ENCODE assay signal across 15 cellular contexts in genomic region chrX:114717921-114718320, GRCh38.
A peak's percentile ranks its signal among the peaks of the same experiment; 100 is the strongest.
DNase-seq lines count a peak whose midpoint lies in the region; ATAC-seq and TF ChIP-seq lines count a peak whose summit lies in the region.
"Had no signal": no experiment of that assay in that cellular context is flagged by ENCODE, and none has a peak within 500 bp of the region (broad histone marks: within the 10 kb centered on the region; RNA-seq: fewer than 3 reads in every experiment).

No MANE protein-coding gene starts in this region.

- TF ChIP-seq CTCF in GM12864 (IDR thresholded peaks at IDR 0.05; ENCODE audit: low read depth, low read length, missing control alignments), result peak; percentile 55
- peak; percentile 61 for TF ChIP-seq CTCF in chondrocyte (IDR thresholded peaks at IDR 0.05)
- TF ChIP-seq CTCF in neural cell (IDR thresholded peaks at IDR 0.05; ENCODE audit: poor library complexity, severe bottlenecking), result peak; percentile 17

- no peak overlapping the region for H2BK5ac ChIP-seq in mesenchymal stem cell (ENCODE audit: low read depth, low read length, poor library complexity, severe bottlenecking)

- H3K27ac Mint-ChIP-seq in chondrocyte (ENCODE audit: unreplicated experiment), result no peak overlapping the region
- no peak overlapping the region for H3K27ac Mint-ChIP-seq in CD8-positive, alpha-beta memory T cell
- H3K27ac Mint-ChIP-seq: activated naive CD4-positive, alpha-beta T cell treated with anti-CD3 and anti-CD28 coated beads, Interleukin-2, amount 10 ng/mL, durations not matched to agents 7 days and 5 days had no signal

- H3K9ac ChIP-seq in neural cell (ENCODE audit: low read length), result no peak overlapping the region
- H3K9ac ChIP-seq in mesenchymal stem cell (ENCODE audit: low read length), result no peak overlapping the region

- no peaks in the 10 kb centered on the region for H3K27me3 ChIP-seq in neural cell (ENCODE audit: insufficient read depth, low read depth, low read length)
- H3K27me3 ChIP-seq in mesenchymal stem cell (ENCODE audit: control insufficient read depth in 1 of 2, insufficient read depth in 1 of 2, low read length in 2 of 2), result no peaks in the 10 kb centered on the region
- H3K27me3 ChIP-seq in CD8-positive, alpha-beta memory T cell (ENCODE audit: insufficient read depth, low read length, poor library complexity, severe bottlenecking), result no peaks in the 10 kb centered on the region
- H3K27me3 ChIP-seq: upper lobe of right lung had no signal

- H3K36me3 ChIP-seq in neural cell (ENCODE audit: insufficient read depth, low read length), result no peaks in the 10 kb centered on the region
- H3K36me3 ChIP-seq in mesenchymal stem cell (ENCODE audit: control insufficient read depth in 1 of 2, insufficient read depth in 2 of 2, low read depth in 1 of 2, low read length in 2 of 2), result no peaks in the 10 kb centered on the region
- no peaks in the 10 kb centered on the region for H3K36me3 ChIP-seq in CD8-positive, alpha-beta memory T cell (ENCODE audit: insufficient read depth, low read length)
- H3K36me3 ChIP-seq: upper lobe of right lung had no signal

- CTCF ChIA-PET in CD8-positive, alpha-beta memory T cell (lab: Charles Lee), result no interaction called here

- DNase-seq in GM12864 (ENCODE audit: low read depth), result no peak
- no peak for DNase-seq in chondrocyte (ENCODE audit: low spot score)
- no peak for DNase-seq in Right ventricle myocardium inferior (ENCODE audit: missing footprints)
- DNase-seq in mesenchymal stem cell, result no peak
- no peak for DNase-seq in CD8-positive, alpha-beta memory T cell
- no peak for DNase-seq in NCI-H446 (lab: John Stamatoyannopoulos, UW)
- DNase-seq: activated CD4-positive, alpha-beta T cell treated with anti-CD3 and anti-CD28 coated beads for 48 hours; activated naive CD4-positive, alpha-beta T cell treated with anti-CD3 and anti-CD28 coated beads, Interleukin-2, amount 10 ng/mL, durations not matched to agents 7 days and 5 days; glutamatergic neuron; Kasumi-1; NCI-H345; upper lobe of right lung had no signal

- no peaks in the 10 kb centered on the region for H3K4me1 ChIP-seq in mesenchymal stem cell (ENCODE audit: control insufficient read depth, insufficient read depth, low read depth, low read length)
- no peaks in the 10 kb centered on the region for H3K4me1 ChIP-seq in CD8-positive, alpha-beta memory T cell (ENCODE audit: insufficient read depth, low read length)
- H3K4me1 ChIP-seq: upper lobe of right lung had no signal

- H3K9me3 Mint-ChIP-seq in chondrocyte (ENCODE audit: low read depth), result no peaks in the 10 kb centered on the region
- H3K9me3 Mint-ChIP-seq in CD8-positive, alpha-beta memory T cell, result peaks cover 0 to 2% (median 0%) of the 10 kb centered on the region in 5 donors

- no peak overlapping the region for H2BK15ac ChIP-seq in mesenchymal stem cell (ENCODE audit: low read depth, poor library complexity, severe bottlenecking)

- no peak overlapping the region for H2BK120ac ChIP-seq in mesenchymal stem cell (ENCODE audit: low read depth, low read length)

- H3K4me3 ChIP-seq in GM12864 (ENCODE audit: low read depth, low read length) (no peak overlapping the region), neural cell (ENCODE audit: low read length) (no peak overlapping the region), mesenchymal stem cell (ENCODE audit: insufficient read depth in 1 of 2, low read depth in 1 of 2, low read length in 2 of 2) (no peak overlapping the region)
- no peak overlapping the region for H3K4me3 ChIP-seq in CD8-positive, alpha-beta memory T cell (ENCODE audit: low read length)
- H3K4me3 ChIP-seq: mucosa of descending colon, upper lobe of right lung had no signal

- no peaks in the 10 kb centered on the region for H3K79me2 ChIP-seq in neural cell (replicated peaks; ENCODE audit: insufficient read depth, low read length)

- H4K20me1 ChIP-seq in neural cell (ENCODE audit: insufficient read depth), result no peaks in the 10 kb centered on the region

- peak; percentile 15; the same call in 1 of the 2 replicates for TF ChIP-seq RAD21 in Ishikawa (IDR thresholded peaks at IDR 0.05; ENCODE audit: low read depth)
- no peak for TF ChIP-seq RAD21 in neural cell (conservative IDR thresholded peaks at IDR 0.05)

- H3K27me3 Mint-ChIP-seq in chondrocyte (ENCODE audit: low read depth), result peaks cover 3% of the 10 kb centered on the region
- H3K27me3 Mint-ChIP-seq in CD8-positive, alpha-beta memory T cell, result peaks cover 0 to 4% of the 10 kb centered on the region in 2 donors
- H3K27me3 Mint-ChIP-seq: activated naive CD4-positive, alpha-beta T cell treated with anti-CD3 and anti-CD28 coated beads, Interleukin-2, amount 10 ng/mL, durations not matched to agents 7 days and 5 days had no signal

- no peaks in the 10 kb centered on the region for H3K9me2 ChIP-seq in neural cell (ENCODE audit: insufficient read depth, low read length)

- no peak overlapping the region for H3K4me3 Mint-ChIP-seq in chondrocyte (ENCODE audit: unreplicated experiment)
- no peak overlapping the region for H3K4me3 Mint-ChIP-seq in CD8-positive, alpha-beta memory T cell
- H3K4me3 Mint-ChIP-seq: activated naive CD4-positive, alpha-beta T cell treated with anti-CD3 and anti-CD28 coated beads, Interleukin-2, amount 10 ng/mL, durations not matched to agents 7 days and 5 days had no signal

- POLR2A ChIA-PET in CD8-positive, alpha-beta memory T cell (lab: Charles Lee), result no interaction called here

- H3K4me1 Mint-ChIP-seq in chondrocyte (ENCODE audit: low read depth), result no peaks in the 10 kb centered on the region
- no peaks in the 10 kb centered on the region for H3K4me1 Mint-ChIP-seq in CD8-positive, alpha-beta memory T cell
- H3K4me1 Mint-ChIP-seq: activated naive CD4-positive, alpha-beta T cell treated with anti-CD3 and anti-CD28 coated beads, Interleukin-2, amount 10 ng/mL, durations not matched to agents 7 days and 5 days had no signal

- no peak for ATAC-seq in Right ventricle myocardium inferior
- ATAC-seq: mucosa of descending colon, upper lobe of right lung had no signal

- no peak overlapping the region for H3K4ac ChIP-seq in mesenchymal stem cell (ENCODE audit: low read depth in 1 of 2, low read length in 2 of 2)

- H3K4me2 ChIP-seq in neural cell (ENCODE audit: low read length) (no peak overlapping the region), mesenchymal stem cell (ENCODE audit: low read length, poor library complexity, severe bottlenecking) (no peak overlapping the region)

- H2AFZ ChIP-seq in neural cell (ENCODE audit: low read depth, low read length) (no peak overlapping the region), mesenchymal stem cell (ENCODE audit: low read depth, low read length) (no peak overlapping the region)

- no peaks in the 10 kb centered on the region for H3F3A ChIP-seq in neural cell (ENCODE audit: insufficient read depth, low read length, poor library complexity, severe bottlenecking)

- no peak overlapping the region for H3K14ac ChIP-seq in mesenchymal stem cell (ENCODE audit: low read length in 2 of 2)

- H3K9me3 ChIP-seq in neural cell (ENCODE audit: low read length), result no peaks in the 10 kb centered on the region
- H3K9me3 ChIP-seq in mesenchymal stem cell (ENCODE audit: control insufficient read depth, low read length), result no peaks in the 10 kb centered on the region
- H3K9me3 ChIP-seq in CD8-positive, alpha-beta memory T cell (ENCODE audit: low read length), result no peaks in the 10 kb centered on the region
- H3K9me3 ChIP-seq: mucosa of descending colon, upper lobe of right lung had no signal

- no peak overlapping the region for H3K18ac ChIP-seq in mesenchymal stem cell (ENCODE audit: low read depth in 1 of 2, low read length in 2 of 2)

- TF ChIP-seq EP300 in Ishikawa (IDR thresholded peaks at IDR 0.05; ENCODE audit: borderline replicate concordance) (no peak), neural cell (conservative IDR thresholded peaks at IDR 0.05; ENCODE audit: poor library complexity, severe bottlenecking) (no peak)

- intact Hi-C loops in Right ventricle myocardium inferior (cut with DNase I), result no loop called here

- no peak overlapping the region for H2BK12ac ChIP-seq in mesenchymal stem cell (ENCODE audit: low read length in 2 of 2)

- no peak overlapping the region for H3K23ac ChIP-seq in mesenchymal stem cell (ENCODE audit: low read length in 2 of 2)

- H3K27ac ChIP-seq in neural cell (ENCODE audit: low read length) (no peak overlapping the region), mesenchymal stem cell (ENCODE audit: low read length, poor library complexity, severe bottlenecking) (no peak overlapping the region)
- no peak overlapping the region for H3K27ac ChIP-seq in CD8-positive, alpha-beta memory T cell (ENCODE audit: low read depth, low read length)
- H3K27ac ChIP-seq: upper lobe of right lung had no signal

- 30% methylated on average over 3 of the region's 6 CpGs for WGBS in mesenchymal stem cell

- H3K36me3 Mint-ChIP-seq in chondrocyte (ENCODE audit: low read depth), result no peaks in the 10 kb centered on the region
- H3K36me3 Mint-ChIP-seq in CD8-positive, alpha-beta memory T cell, result no peaks in the 10 kb centered on the region
- H3K36me3 Mint-ChIP-seq: activated naive CD4-positive, alpha-beta T cell treated with anti-CD3 and anti-CD28 coated beads, Interleukin-2, amount 10 ng/mL, durations not matched to agents 7 days and 5 days had no signal

- H2AK5ac ChIP-seq in mesenchymal stem cell (ENCODE audit: low read length, severe bottlenecking), result no peak overlapping the region

- H4K91ac ChIP-seq in mesenchymal stem cell (ENCODE audit: low read length), result no peak overlapping the region

- H4K8ac ChIP-seq in mesenchymal stem cell (ENCODE audit: low read length), result no peak overlapping the region

- H3K79me1 ChIP-seq in mesenchymal stem cell (replicated peaks; ENCODE audit: low read length, poor library complexity, severe bottlenecking), result no peaks in the 10 kb centered on the region

TF ChIP-seq in Ishikawa, 13 proteins besides CTCF, POLR2A, EP300 and RAD21 (continues in another document):
- no peak for TF ChIP-seq MAX (IDR thresholded peaks at IDR 0.05)
- no peak for TF ChIP-seq EGR1 (IDR thresholded peaks at IDR 0.05)
- TF ChIP-seq TAF1 (IDR thresholded peaks at IDR 0.05; ENCODE audit: low read depth), result no peak
- no peak for TF ChIP-seq TEAD4 (IDR thresholded peaks at IDR 0.05)
- TF ChIP-seq CREB1 (IDR thresholded peaks at IDR 0.05; ENCODE audit: low read depth), result no peak
- no peak for TF ChIP-seq FOXM1 (IDR thresholded peaks at IDR 0.05; ENCODE audit: borderline replicate concordance, low read depth)

TF ChIP-seq in neural cell, 6 proteins besides CTCF, POLR2A, EP300 and RAD21:
- no peak for TF ChIP-seq MXI1 (conservative IDR thresholded peaks at IDR 0.05; ENCODE audit: poor library complexity, severe bottlenecking)
- no peak for TF ChIP-seq EZH2 (IDR thresholded peaks at IDR 0.05; ENCODE audit: borderline replicate concordance, insufficient read depth, low read length, poor library complexity, severe bottlenecking)
- TF ChIP-seq TAF1 (IDR thresholded peaks at IDR 0.05; ENCODE audit: low read depth), result no peak
- no peak for TF ChIP-seq SMC3 (conservative IDR thresholded peaks at IDR 0.05; ENCODE audit: poor library complexity)
TF ChIP-seq in neural cell: peak in this region for 0.
